Comparison of ENCODE assay signal across 16 cellular contexts in genomic region chr14:93319958-93320357, GRCh38. TPM values are rescaled to one million over a fixed set of nuclear protein-coding genes. Genes with fewer than 3 reads are reported as not detected.
DNase-seq lines count a peak whose midpoint lies in the region; ATAC-seq lines count a peak whose summit lies in the region.
"Had no signal": no experiment of that assay in that cellular context is flagged by ENCODE, and none has a peak within 500 bp of the region (broad histone marks: within the 10 kb centered on the region; RNA-seq: fewer than 3 reads in every experiment).

No MANE protein-coding gene starts in this region.

- intact Hi-C loops in head of caudate nucleus (cut with DNase I): no loop called here

- peak overlapping the region; percentile 28 for H3K4me3 Mint-ChIP-seq in activated naive CD8-positive, alpha-beta T cell
- no peak overlapping the region for H3K4me3 Mint-ChIP-seq in activated naive CD8-positive, alpha-beta T cell treated with anti-CD3 and anti-CD28 coated beads, Interleukin-2, amount 50 U/mL, for 24 hours
- no peak overlapping the region for H3K4me3 Mint-ChIP-seq in activated T-helper 17 cell treated with anti-CD3 and anti-CD28 coated beads, Interleukin-2, amount 50 U/mL, for 72 hours
- H3K4me3 Mint-ChIP-seq in stimulated activated effector memory CD8-positive, alpha-beta T cell treated with anti-CD3 and anti-CD28 coated beads, Interleukin-12 subunit alpha, Interleukin-12 subunit beta, amount 100 ng/mL, for 72 hours: no peak overlapping the region

- in situ Hi-C loops in G401 (cut with HindIII; ENCODE audit: low sequenced_read_pairs): no loop called here

- ATAC-seq in activated naive CD8-positive, alpha-beta T cell treated with anti-CD3 and anti-CD28 coated beads, Interleukin-2, amount 50 U/mL, for 24 hours: no peak
- ATAC-seq in HG03159 (IDR thresholded peaks at IDR 0.05; ENCODE audit: unreplicated experiment) (peak; percentile 38), HG02970 (IDR thresholded peaks at IDR 0.05; ENCODE audit: low FRiP score, unreplicated experiment) (no peak)
- ATAC-seq in activated T-helper 17 cell treated with anti-CD3 and anti-CD28 coated beads, Interleukin-2, amount 50 U/mL, for 72 hours (replicated peaks): no peak
- ATAC-seq in stimulated activated effector memory CD8-positive, alpha-beta T cell treated with anti-CD3 and anti-CD28 coated beads, Interleukin-12 subunit alpha, Interleukin-12 subunit beta, amount 100 ng/mL, for 72 hours: peak; percentile 56
- ATAC-seq: pancreas, Right ventricle myocardium inferior had no signal

- peaks cover 29% of the 10 kb centered on the region for H3K36me3 Mint-ChIP-seq in activated naive CD8-positive, alpha-beta T cell
- H3K36me3 Mint-ChIP-seq in activated naive CD8-positive, alpha-beta T cell treated with anti-CD3 and anti-CD28 coated beads, Interleukin-2, amount 50 U/mL, for 24 hours (ENCODE audit: low read depth): peaks cover 16% of the 10 kb centered on the region
- H3K36me3 Mint-ChIP-seq in activated T-helper 17 cell treated with anti-CD3 and anti-CD28 coated beads, Interleukin-2, amount 50 U/mL, for 72 hours (ENCODE audit: low read depth): peaks cover 22% of the 10 kb centered on the region
- H3K36me3 Mint-ChIP-seq in stimulated activated effector memory CD8-positive, alpha-beta T cell treated with anti-CD3 and anti-CD28 coated beads, Interleukin-12 subunit alpha, Interleukin-12 subunit beta, amount 100 ng/mL, for 72 hours: peaks cover 27% of the 10 kb centered on the region

- no peak for DNase-seq in activated naive CD8-positive, alpha-beta T cell treated with anti-CD3 and anti-CD28 coated beads, Interleukin-2, amount 50 U/mL, for 24 hours
- peak in 1 of 2 donors; percentile 41 for DNase-seq in stimulated activated effector memory CD8-positive, alpha-beta T cell treated with anti-CD3 and anti-CD28 coated beads, Interleukin-12 subunit alpha, Interleukin-12 subunit beta, amount 100 ng/mL, for 72 hours (ENCODE audit: low spot score in 2 of 2)
- DNase-seq in head of caudate nucleus (no peak), G401 (ENCODE audit: low spot score) (no peak)
- DNase-seq: brain microvascular endothelial cell, left ventricle myocardium inferior, NCI-H1417, NCI-H446 treated with DMSO at 0.1 percent for 48 hours, pancreas had no signal

- no peak overlapping the region for H3K27ac Mint-ChIP-seq in activated naive CD8-positive, alpha-beta T cell
- H3K27ac Mint-ChIP-seq in activated naive CD8-positive, alpha-beta T cell treated with anti-CD3 and anti-CD28 coated beads, Interleukin-2, amount 50 U/mL, for 24 hours: no peak overlapping the region
- peak overlapping the region; percentile 10 for H3K27ac Mint-ChIP-seq in activated T-helper 17 cell treated with anti-CD3 and anti-CD28 coated beads, Interleukin-2, amount 50 U/mL, for 72 hours
- peak overlapping the region; percentile 11 for H3K27ac Mint-ChIP-seq in stimulated activated effector memory CD8-positive, alpha-beta T cell treated with anti-CD3 and anti-CD28 coated beads, Interleukin-12 subunit alpha, Interleukin-12 subunit beta, amount 100 ng/mL, for 72 hours

- H3K27me3 Mint-ChIP-seq in activated naive CD8-positive, alpha-beta T cell: no peaks in the 10 kb centered on the region
- no peaks in the 10 kb centered on the region for H3K27me3 Mint-ChIP-seq in activated naive CD8-positive, alpha-beta T cell treated with anti-CD3 and anti-CD28 coated beads, Interleukin-2, amount 50 U/mL, for 24 hours
- no peaks in the 10 kb centered on the region for H3K27me3 Mint-ChIP-seq in activated T-helper 17 cell treated with anti-CD3 and anti-CD28 coated beads, Interleukin-2, amount 50 U/mL, for 72 hours

- H3K4me1 Mint-ChIP-seq in activated naive CD8-positive, alpha-beta T cell (ENCODE audit: low read depth): peaks cover 51% of the 10 kb centered on the region
- peaks cover 35% of the 10 kb centered on the region for H3K4me1 Mint-ChIP-seq in activated naive CD8-positive, alpha-beta T cell treated with anti-CD3 and anti-CD28 coated beads, Interleukin-2, amount 50 U/mL, for 24 hours
- peaks cover 29% of the 10 kb centered on the region for H3K4me1 Mint-ChIP-seq in activated T-helper 17 cell treated with anti-CD3 and anti-CD28 coated beads, Interleukin-2, amount 50 U/mL, for 72 hours
- peaks cover 34% of the 10 kb centered on the region for H3K4me1 Mint-ChIP-seq in stimulated activated effector memory CD8-positive, alpha-beta T cell treated with anti-CD3 and anti-CD28 coated beads, Interleukin-12 subunit alpha, Interleukin-12 subunit beta, amount 100 ng/mL, for 72 hours

- H3K9me3 Mint-ChIP-seq in activated naive CD8-positive, alpha-beta T cell (ENCODE audit: low read depth): no peaks in the 10 kb centered on the region
- H3K9me3 Mint-ChIP-seq in activated naive CD8-positive, alpha-beta T cell treated with anti-CD3 and anti-CD28 coated beads, Interleukin-2, amount 50 U/mL, for 24 hours: peaks cover 3% of the 10 kb centered on the region
- H3K9me3 Mint-ChIP-seq in activated T-helper 17 cell treated with anti-CD3 and anti-CD28 coated beads, Interleukin-2, amount 50 U/mL, for 72 hours: no peaks in the 10 kb centered on the region
- no peaks in the 10 kb centered on the region for H3K9me3 Mint-ChIP-seq in stimulated activated effector memory CD8-positive, alpha-beta T cell treated with anti-CD3 and anti-CD28 coated beads, Interleukin-12 subunit alpha, Interleukin-12 subunit beta, amount 100 ng/mL, for 72 hours

RNA-seq across cellular contexts. Expression of gene BTBD7, which starts 12.9 kb away (rescaled TPM):
- 10 to 100 TPM; 10.1 to 15.9 TPM for total RNA-seq in activated T-helper 17 cell treated with anti-CD3 and anti-CD28 coated beads, Interleukin-2, amount 50 U/mL, for 72 hours
- 9.4 and 12.7 TPM in 2 replicates for total RNA-seq in G401 (2014; rRNA removed; shearing (Covaris generic))

RNA-seq across cellular contexts. Expression of gene COX8C, which starts 27.0 kb away (rescaled TPM):
- total RNA-seq in activated T-helper 17 cell treated with anti-CD3 and anti-CD28 coated beads, Interleukin-2, amount 50 U/mL, for 72 hours: not detected
- total RNA-seq in G401 (2014; rRNA removed; shearing (Covaris generic)): not detected in 2 replicates
- total RNA-seq: Daoy, HT-29, pancreas had no signal

Comparison
In these comparisons a context has a peak if more than half of its experiments do, and no peak if none do; other contexts are left out.
1. H3K27ac Mint-ChIP-seq: peak in activated T-helper 17 cell treated with anti-CD3 and anti-CD28 coated beads, Interleukin-2, amount 50 U/mL, for 72 hours (single experiment) and stimulated activated effector memory CD8-positive, alpha-beta T cell treated with anti-CD3 and anti-CD28 coated beads, Interleukin-12 subunit alpha, Interleukin-12 subunit beta, amount 100 ng/mL, for 72 hours (single experiment); none in activated naive CD8-positive, alpha-beta T cell (single experiment) and activated naive CD8-positive, alpha-beta T cell treated with anti-CD3 and anti-CD28 coated beads, Interleukin-2, amount 50 U/mL, for 24 hours (single experiment).
2. ATAC-seq: peak in HG03159 (single experiment) and stimulated activated effector memory CD8-positive, alpha-beta T cell treated with anti-CD3 and anti-CD28 coated beads, Interleukin-12 subunit alpha, Interleukin-12 subunit beta, amount 100 ng/mL, for 72 hours (single experiment); none in activated naive CD8-positive, alpha-beta T cell treated with anti-CD3 and anti-CD28 coated beads, Interleukin-2, amount 50 U/mL, for 24 hours (single experiment), activated T-helper 17 cell treated with anti-CD3 and anti-CD28 coated beads, Interleukin-2, amount 50 U/mL, for 72 hours (single experiment) and HG02970 (single experiment).